ENCODE assay signal across 13 cellular contexts in genomic region chr2:238163494-238164198, GRCh38. TPM values are rescaled to one million over a fixed set of nuclear protein-coding genes. Genes with fewer than 3 reads are reported as not detected.
DNase-seq lines count a peak whose midpoint lies in the region; ATAC-seq, FAIRE-seq and TF ChIP-seq lines count a peak whose summit lies in the region.
"Had no signal": no experiment of that assay in that cellular context is flagged by ENCODE, and none has a peak within 500 bp of the region (broad histone marks: within the 10 kb centered on the region; RNA-seq: fewer than 3 reads in every experiment).

No MANE protein-coding gene starts in this region.

- H3K4me3 Mint-ChIP-seq in Calu3 (ENCODE audit: low read depth, unreplicated experiment) (peak overlapping the region; percentile 46), nephron progenitor cell (no peak overlapping the region)
- H3K4me3 Mint-ChIP-seq in activated T-helper 2 cell treated with anti-CD3 and anti-CD28 coated beads, Interferon-gamma antibody, Interleukin-2, Interleukin-4, amounts not matched to agents 10 μg/mL and 5 μg/mL and 100 μg/mL, durations not matched to agents 14 hours and 24 hours and 36 hours (ENCODE audit: low read depth): no peak overlapping the region
- H3K4me3 Mint-ChIP-seq: activated CD4-positive, alpha-beta T cell treated with anti-CD3 and anti-CD28 coated beads, Interleukin-2, amount 10 ng/mL, durations not matched to agents 24 days and 14 days had no signal

- H3K79me2 ChIP-seq in endothelial cell of umbilical vein (ENCODE audit: control insufficient read depth, insufficient read depth, low read length): no peaks in the 10 kb centered on the region
- H3K79me2 ChIP-seq in OCI-LY7 (ENCODE audit: insufficient read depth, low read depth, low read length): no peaks in the 10 kb centered on the region

- H3K27ac ChIP-seq in HUES64 (ENCODE audit: low read depth, low read length) (no peak overlapping the region), endothelial cell of umbilical vein (ENCODE audit: insufficient read depth, low read depth, low read length) (no peak overlapping the region), OCI-LY7 (ENCODE audit: low read depth, low read length, poor library complexity, severe bottlenecking) (no peak overlapping the region)
- H3K27ac ChIP-seq: SK-N-MC had no signal

- no peaks in the 10 kb centered on the region for H3K4me1 ChIP-seq in HUES64 (ENCODE audit: insufficient read depth, low read length)
- H3K4me1 ChIP-seq in endothelial cell of umbilical vein (ENCODE audit: control insufficient read depth, extremely low read depth, insufficient read depth, low read length): peaks cover 2% of the 10 kb centered on the region
- peaks cover 21% of the 10 kb centered on the region for H3K4me1 ChIP-seq in OCI-LY7 (ENCODE audit: insufficient read depth, low read length, poor library complexity, severe bottlenecking)

- peak overlapping the region; percentile 57; the same call in 1 of the 2 replicates for H3K9ac ChIP-seq in HUES64 (ENCODE audit: low read depth, low read length)
- no peak overlapping the region for H3K9ac ChIP-seq in endothelial cell of umbilical vein (replicated peaks; ENCODE audit: extremely low read depth, insufficient read depth, low read length)

- H3K9me3 ChIP-seq in HUES64 (ENCODE audit: insufficient read depth, low read depth, low read length) (no peaks in the 10 kb centered on the region), endothelial cell of umbilical vein (replicated peaks; ENCODE audit: control insufficient read depth, insufficient read depth, low read length) (no peaks in the 10 kb centered on the region), OCI-LY7 (ENCODE audit: low read length) (no peaks in the 10 kb centered on the region)

- peak overlapping the region; percentile 51 for H3K4me3 ChIP-seq in HUES64 (ENCODE audit: low read length)
- no peak overlapping the region for H3K4me3 ChIP-seq in endothelial cell of umbilical vein (replicated peaks in 1 of 3; ENCODE audit: insufficient read depth in 1 of 3, low read depth in 1 of 3, low read length in 3 of 3)
- no peak overlapping the region for H3K4me3 ChIP-seq in lower leg skin (ENCODE audit: low read depth, poor library complexity, severe bottlenecking)
- H3K4me3 ChIP-seq in OCI-LY7 (ENCODE audit: low read depth, low read length, poor library complexity, severe bottlenecking): no peak overlapping the region
- H3K4me3 ChIP-seq: SK-N-MC had no signal

- peaks cover 17% of the 10 kb centered on the region for H3K36me3 Mint-ChIP-seq in Calu3 (ENCODE audit: insufficient read depth, unreplicated experiment)
- H3K36me3 Mint-ChIP-seq in nephron progenitor cell (ENCODE audit: low read depth): peaks cover 3% of the 10 kb centered on the region
- peaks cover 8% of the 10 kb centered on the region for H3K36me3 Mint-ChIP-seq in activated T-helper 2 cell treated with anti-CD3 and anti-CD28 coated beads, Interferon-gamma antibody, Interleukin-2, Interleukin-4, amounts not matched to agents 10 μg/mL and 5 μg/mL and 100 μg/mL, durations not matched to agents 14 hours and 24 hours and 36 hours (ENCODE audit: low read depth)

- H3K4me2 ChIP-seq in endothelial cell of umbilical vein (ENCODE audit: insufficient read depth, low read length) (no peak overlapping the region), OCI-LY7 (ENCODE audit: low read length) (no peak overlapping the region)

- 7% methylated on average over 95 of the region's 95 CpGs for WGBS in HUES64
- 6 to 10% methylated on average over 18 to 22 of the region's 95 CpGs for WGBS in lower leg skin, 2 donors

- H3K27me3 Mint-ChIP-seq in Calu3 (ENCODE audit: unreplicated experiment) (peaks cover 14% of the 10 kb centered on the region), nephron progenitor cell (ENCODE audit: low read depth, poor library complexity) (peaks cover 66% of the 10 kb centered on the region)
- peaks cover 25% of the 10 kb centered on the region for H3K27me3 Mint-ChIP-seq in activated T-helper 2 cell treated with anti-CD3 and anti-CD28 coated beads, Interferon-gamma antibody, Interleukin-2, Interleukin-4, amounts not matched to agents 10 μg/mL and 5 μg/mL and 100 μg/mL, durations not matched to agents 14 hours and 24 hours and 36 hours (ENCODE audit: low read depth)

- no peaks in the 10 kb centered on the region for H3K9me1 ChIP-seq in endothelial cell of umbilical vein (replicated peaks; ENCODE audit: control insufficient read depth, extremely low read depth, insufficient read depth, low read length)

- H3K9me2 ChIP-seq in OCI-LY7 (ENCODE audit: insufficient read depth, low read length): no peaks in the 10 kb centered on the region

- dilution Hi-C loops in endothelial cell of umbilical vein (cut with MboI; ENCODE audit: extremely low pct_ligation_motif_present, low sequenced_read_pairs): no loop called here

- no peak for TF ChIP-seq CTCF in Calu3 (IDR thresholded peaks at IDR 0.05; ENCODE audit: unreplicated experiment)
- no peak for TF ChIP-seq CTCF in endothelial cell of umbilical vein (IDR thresholded peaks at IDR 0.05; ENCODE audit: extremely low read depth in 1 of 2, insufficient read depth in 1 of 2, low read depth in 1 of 2, low read length in 2 of 2)
- no peak for TF ChIP-seq CTCF in nephron progenitor cell (IDR thresholded peaks at IDR 0.05)
- no peak for TF ChIP-seq CTCF in lower leg skin (IDR thresholded peaks at IDR 0.05)
- no peak for TF ChIP-seq CTCF in OCI-LY7 (conservative IDR thresholded peaks at IDR 0.05; ENCODE audit: low read length)

- peaks cover 67% of the 10 kb centered on the region for H3K27me3 ChIP-seq in HUES64 (ENCODE audit: insufficient read depth, low read length)
- peaks cover 1 to 13% of the 10 kb centered on the region in 2 experiments for H3K27me3 ChIP-seq in endothelial cell of umbilical vein (ENCODE audit: control insufficient read depth in 2 of 2, insufficient read depth in 2 of 2, low read length in 2 of 2)

- H4K20me1 ChIP-seq in endothelial cell of umbilical vein (replicated peaks; ENCODE audit: control insufficient read depth, extremely low read depth, insufficient read depth, low read length) (no peaks in the 10 kb centered on the region), OCI-LY7 (ENCODE audit: insufficient read depth, low read length) (no peaks in the 10 kb centered on the region)

- FAIRE-seq in endothelial cell of umbilical vein (lab: Jason Lieb, UNC): no peak

- H3K4me1 Mint-ChIP-seq in Calu3 (ENCODE audit: low read depth, unreplicated experiment): peaks cover 8% of the 10 kb centered on the region
- H3K4me1 Mint-ChIP-seq in nephron progenitor cell: peaks cover 27% of the 10 kb centered on the region
- peaks cover 4% of the 10 kb centered on the region for H3K4me1 Mint-ChIP-seq in activated T-helper 2 cell treated with anti-CD3 and anti-CD28 coated beads, Interferon-gamma antibody, Interleukin-2, Interleukin-4, amounts not matched to agents 10 μg/mL and 5 μg/mL and 100 μg/mL, durations not matched to agents 14 hours and 24 hours and 36 hours (ENCODE audit: low read depth)

- POLR2A ChIA-PET in endothelial cell of umbilical vein (lab: Charles Lee): no interaction called here
- POLR2A ChIA-PET in OCI-LY7 (lab: Charles Lee): no interaction called here

- BruUV-seq in Calu3 (replicated peaks; lab: Mats Ljungman, UMichigan): no TSS peak
- no TSS peak for BruUV-seq in endothelial cell of umbilical vein (replicated peaks; lab: Mats Ljungman, UMichigan)
- BruUV-seq in OCI-LY7 (replicated peaks; lab: Mats Ljungman, UMichigan): no TSS peak

- H3K36me3 ChIP-seq in HUES64 (ENCODE audit: insufficient read depth, low read length): no peaks in the 10 kb centered on the region
- peaks cover 0 to 8% of the 10 kb centered on the region in 2 experiments for H3K36me3 ChIP-seq in endothelial cell of umbilical vein (ENCODE audit: control insufficient read depth in 2 of 2, extremely low read depth in 1 of 2, insufficient read depth in 2 of 2, low read length in 2 of 2)
- H3K36me3 ChIP-seq in OCI-LY7 (ENCODE audit: insufficient read depth, low read length): no peaks in the 10 kb centered on the region; the same call in 1 of the 2 replicates

- H3K27ac Mint-ChIP-seq in Calu3 (ENCODE audit: unreplicated experiment) (no peak overlapping the region), nephron progenitor cell (no peak overlapping the region)
- H3K27ac Mint-ChIP-seq in activated T-helper 2 cell treated with anti-CD3 and anti-CD28 coated beads, Interferon-gamma antibody, Interleukin-2, Interleukin-4, amounts not matched to agents 10 μg/mL and 5 μg/mL and 100 μg/mL, durations not matched to agents 14 hours and 24 hours and 36 hours: no peak overlapping the region
- H3K27ac Mint-ChIP-seq: activated CD4-positive, alpha-beta T cell treated with anti-CD3 and anti-CD28 coated beads, Interleukin-2, amount 10 ng/mL, durations not matched to agents 24 days and 14 days; immature natural killer cell had no signal

- H2AFZ ChIP-seq in endothelial cell of umbilical vein (ENCODE audit: low read depth, low read length) (no peak overlapping the region), OCI-LY7 (ENCODE audit: low read length) (no peak overlapping the region)

- no peak for ATAC-seq in GM18517 (IDR thresholded peaks at IDR 0.05; ENCODE audit: unreplicated experiment)

- CTCF ChIA-PET in Calu3 (lab: Charles Lee) (interaction anchor here (0.5 kb wide), 1 partner anchor 207 kb away, joined by 4 read pairs; no protein-coding TSS in a partner anchor), endothelial cell of umbilical vein (lab: Charles Lee) (interaction anchor here (1.1 kb wide), 1 partner anchor 99 kb away, joined by 3 read pairs; no protein-coding TSS in a partner anchor), OCI-LY7 (lab: Charles Lee; ENCODE audit: unreplicated experiment) (interaction anchor here (1.5 kb wide), 1 partner anchor 100 kb away, joined by 7 read pairs; no protein-coding TSS in a partner anchor)

- H3K9me3 Mint-ChIP-seq in Calu3 (ENCODE audit: low read depth, unreplicated experiment): no peaks in the 10 kb centered on the region
- H3K9me3 Mint-ChIP-seq in nephron progenitor cell: no peaks in the 10 kb centered on the region
- H3K9me3 Mint-ChIP-seq in activated T-helper 2 cell treated with anti-CD3 and anti-CD28 coated beads, Interferon-gamma antibody, Interleukin-2, Interleukin-4, amounts not matched to agents 10 μg/mL and 5 μg/mL and 100 μg/mL, durations not matched to agents 14 hours and 24 hours and 36 hours: no peaks in the 10 kb centered on the region
- H3K9me3 Mint-ChIP-seq: activated CD4-positive, alpha-beta T cell treated with anti-CD3 and anti-CD28 coated beads, Interleukin-2, amount 10 ng/mL, durations not matched to agents 24 days and 14 days; immature natural killer cell had no signal

- TF ChIP-seq POLR2A in endothelial cell of umbilical vein (IDR thresholded peaks at IDR 0.05; ENCODE audit: low read depth, low read length) (no peak), lower leg skin (IDR thresholded peaks at IDR 0.05) (no peak)

- intact Hi-C loops in Calu3 (cut with micrococcal nuclease; ENCODE audit: unreplicated experiment): no loop called here
- intact Hi-C loops in endothelial cell of umbilical vein (cut with micrococcal nuclease): no loop called here
- intact Hi-C loops in lower leg skin (cut with DNase I; ENCODE audit: low total_unique reads): no loop called here
- intact Hi-C loops in OCI-LY7 (cut with micrococcal nuclease; ENCODE audit: unreplicated experiment): loop anchor here (5.0 to 10.0 kb wide), 3 partner anchors 79 to 309 kb away; partner anchors contain the start of genes HES6, RAMP1 and UBE2F
- intact Hi-C loops in activated T-helper 2 cell treated with anti-CD3 and anti-CD28 coated beads, Interferon-gamma antibody, Interleukin-2, Interleukin-4, amounts not matched to agents 10 μg/mL and 5 μg/mL and 100 μg/mL, durations not matched to agents 14 hours and 24 hours and 36 hours (cut with micrococcal nuclease): loop anchor here (5.0 kb wide), 1 partner anchor 99 kb away; no protein-coding TSS in a partner anchor

- DNase-seq in Calu3 (peak; percentile 31), endothelial cell of umbilical vein (ENCODE audit: low read depth, low spot score) (no peak), nephron progenitor cell (peak; percentile 52), lower leg skin (ENCODE audit: low spot score in 2 of 2) (no peak), OCI-LY7 (ENCODE audit: low spot score) (no peak)
- DNase-seq in activated T-helper 2 cell treated with anti-CD3 and anti-CD28 coated beads, Interferon-gamma antibody, Interleukin-2, Interleukin-4, amounts not matched to agents 10 μg/mL and 5 μg/mL and 100 μg/mL, durations not matched to agents 14 hours and 24 hours and 36 hours (ENCODE audit: low spot score): no peak
- DNase-seq: activated CD4-positive, alpha-beta T cell treated with anti-CD3 and anti-CD28 coated beads, Interleukin-2, amount 10 ng/mL, durations not matched to agents 24 days and 14 days; activated naive CD4-positive, alpha-beta T cell; immature natural killer cell; stimulated activated CD4-positive, alpha-beta T cell treated with anti-CD3 and anti-CD28 coated beads, Interleukin-4, amount 100 ng/mL, for 24 hours had no signal

RNA-seq across cellular contexts. Expression of gene ERFE, which starts 4.9 kb away (rescaled TPM):
- total RNA-seq in Calu3 (2022) (2.4 and 4.0 TPM in 2 replicates), endothelial cell of umbilical vein (0.46 and 1.2 TPM in 2 replicates), lower leg skin (not detected), OCI-LY7 (2022) (7.6 and 10.2 TPM in 2 replicates)
- 1.4 TPM for polyA plus RNA-seq in HUES64 (2013, experiment 1 of 2)
- polyA plus RNA-seq in HUES64 (2013, experiment 2 of 2): 1.1 TPM
- 0.48 and 0.65 TPM in 2 replicates for polyA plus RNA-seq in endothelial cell of umbilical vein
- polyA plus RNA-seq in endothelial cell of umbilical vein (2011; cell fraction: cytosol; rRNA removed): 0.30 and 0.79 TPM in 2 replicates
- polyA plus RNA-seq in endothelial cell of umbilical vein (2011; cell fraction: nucleus; rRNA removed): 0.82 and 1.0 TPM in 2 replicates
- 0.21 and 0.41 TPM in 2 replicates for polyA plus RNA-seq in endothelial cell of umbilical vein (2012)
- polyA minus RNA-seq in endothelial cell of umbilical vein: 0.34 and 0.91 TPM in 2 replicates
- 1.6 TPM for polyA minus RNA-seq in endothelial cell of umbilical vein (2011; cell fraction: cytosol; rRNA and poly(A)+ RNA removed)
- not detected in 2 replicates for polyA minus RNA-seq in endothelial cell of umbilical vein (2011; cell fraction: nucleus; rRNA and poly(A)+ RNA removed)
- total RNA-seq in OCI-LY7 (2014; rRNA removed; shearing (Covaris generic)): 7.3 and 8.2 TPM in 2 replicates
- total RNA-seq in activated T-helper 2 cell treated with anti-CD3 and anti-CD28 coated beads, Interferon-gamma antibody, Interleukin-2, Interleukin-4, amounts not matched to agents 10 μg/mL and 5 μg/mL and 100 μg/mL, durations not matched to agents 14 hours and 24 hours and 36 hours: 0.46 and 1.1 TPM in 2 replicates

RNA-seq across cellular contexts. Expression of gene KLHL30, which starts 25.2 kb away (rescaled TPM):
- 0.64 and 1.3 TPM in 2 replicates for total RNA-seq in Calu3 (2022)
- not detected for polyA plus RNA-seq in HUES64 (2013, experiment 1 of 2)
- polyA plus RNA-seq in HUES64 (2013, experiment 2 of 2): not detected
- total RNA-seq in endothelial cell of umbilical vein: not detected in 2 replicates
- polyA plus RNA-seq in endothelial cell of umbilical vein: not detected in 2 replicates
- not detected in 2 replicates for polyA plus RNA-seq in endothelial cell of umbilical vein (2011; cell fraction: cytosol; rRNA removed)
- not detected in 2 replicates for polyA plus RNA-seq in endothelial cell of umbilical vein (2011; cell fraction: nucleus; rRNA removed)
- not detected in 2 replicates for polyA plus RNA-seq in endothelial cell of umbilical vein (2012)
- not detected in 2 replicates for polyA minus RNA-seq in endothelial cell of umbilical vein
- polyA minus RNA-seq in endothelial cell of umbilical vein (2011; cell fraction: cytosol; rRNA and poly(A)+ RNA removed): not detected
- not detected in 2 replicates for polyA minus RNA-seq in endothelial cell of umbilical vein (2011; cell fraction: nucleus; rRNA and poly(A)+ RNA removed)
- under 1 TPM; 0.13 to 0.64 (median 0.34) TPM for total RNA-seq in lower leg skin
- 0.03 and 0.09 TPM in 2 replicates for total RNA-seq in OCI-LY7 (2014; rRNA removed; shearing (Covaris generic))
- 1.7 and 1.9 TPM in 2 replicates for total RNA-seq in OCI-LY7 (2022)
- total RNA-seq in activated T-helper 2 cell treated with anti-CD3 and anti-CD28 coated beads, Interferon-gamma antibody, Interleukin-2, Interleukin-4, amounts not matched to agents 10 μg/mL and 5 μg/mL and 100 μg/mL, durations not matched to agents 14 hours and 24 hours and 36 hours: not detected in 2 replicates
- total RNA-seq: activated CD4-positive, alpha-beta T cell treated with anti-CD3 and anti-CD28 coated beads, Interleukin-2, amount 10 ng/mL, durations not matched to agents 24 days and 14 days had no signal
- polyA plus RNA-seq: immature natural killer cell had no signal

RNA-seq across cellular contexts. Expression of gene ILKAP, which starts 39.8 kb away (rescaled TPM):
- total RNA-seq in Calu3 (2022): 51.3 and 55.4 TPM in 2 replicates
- polyA plus RNA-seq in HUES64 (2013, experiment 1 of 2): 28.6 TPM
- polyA plus RNA-seq in HUES64 (2013, experiment 2 of 2): 25.4 TPM
- 47.5 and 49.2 TPM in 2 replicates for total RNA-seq in endothelial cell of umbilical vein
- polyA plus RNA-seq in endothelial cell of umbilical vein: 37.8 and 49.8 TPM in 2 replicates
- 34.5 and 35.5 TPM in 2 replicates for polyA plus RNA-seq in endothelial cell of umbilical vein (2011; cell fraction: cytosol; rRNA removed)
- polyA plus RNA-seq in endothelial cell of umbilical vein (2011; cell fraction: nucleus; rRNA removed): 109 and 114 TPM in 2 replicates
- 24.5 and 32.8 TPM in 2 replicates for polyA plus RNA-seq in endothelial cell of umbilical vein (2012)
- 42.0 and 47.4 TPM in 2 replicates for polyA minus RNA-seq in endothelial cell of umbilical vein
- polyA minus RNA-seq in endothelial cell of umbilical vein (2011; cell fraction: cytosol; rRNA and poly(A)+ RNA removed): 16.5 TPM
- 49.9 and 52.2 TPM in 2 replicates for polyA minus RNA-seq in endothelial cell of umbilical vein (2011; cell fraction: nucleus; rRNA and poly(A)+ RNA removed)
- total RNA-seq in lower leg skin: 10 to 100 TPM; 22.8 to 73.5 (median 32.1) TPM
- total RNA-seq in OCI-LY7 (2014; rRNA removed; shearing (Covaris generic)): 33.1 and 36.7 TPM in 2 replicates
- total RNA-seq in OCI-LY7 (2022): 57.3 and 61.8 TPM in 2 replicates
- 67.1 and 71.3 TPM in 2 replicates for total RNA-seq in activated T-helper 2 cell treated with anti-CD3 and anti-CD28 coated beads, Interferon-gamma antibody, Interleukin-2, Interleukin-4, amounts not matched to agents 10 μg/mL and 5 μg/mL and 100 μg/mL, durations not matched to agents 14 hours and 24 hours and 36 hours

Comparison
In these comparisons a context has a peak if more than half of its experiments do, and no peak if none do; other contexts are left out.
1. DNase-seq: peak in Calu3 (single experiment) and nephron progenitor cell (single experiment); none in endothelial cell of umbilical vein (single experiment), lower leg skin (0 of 2), OCI-LY7 (single experiment) and activated T-helper 2 cell treated with anti-CD3 and anti-CD28 coated beads, Interferon-gamma antibody, Interleukin-2, Interleukin-4, amounts not matched to agents 10 μg/mL and 5 μg/mL and 100 μg/mL, durations not matched to agents 14 hours and 24 hours and 36 hours (single experiment).
2. intact Hi-C loops: an anchor here in OCI-LY7 (5.0 to 10.0 kb wide) and activated T-helper 2 cell treated with anti-CD3 and anti-CD28 coated beads, Interferon-gamma antibody, Interleukin-2, Interleukin-4, amounts not matched to agents 10 μg/mL and 5 μg/mL and 100 μg/mL, durations not matched to agents 14 hours and 24 hours and 36 hours (5.0 kb wide); none called in Calu3, endothelial cell of umbilical vein and lower leg skin.